ENCODE assay signal across 8 cellular contexts in the genomic region with DNA sequence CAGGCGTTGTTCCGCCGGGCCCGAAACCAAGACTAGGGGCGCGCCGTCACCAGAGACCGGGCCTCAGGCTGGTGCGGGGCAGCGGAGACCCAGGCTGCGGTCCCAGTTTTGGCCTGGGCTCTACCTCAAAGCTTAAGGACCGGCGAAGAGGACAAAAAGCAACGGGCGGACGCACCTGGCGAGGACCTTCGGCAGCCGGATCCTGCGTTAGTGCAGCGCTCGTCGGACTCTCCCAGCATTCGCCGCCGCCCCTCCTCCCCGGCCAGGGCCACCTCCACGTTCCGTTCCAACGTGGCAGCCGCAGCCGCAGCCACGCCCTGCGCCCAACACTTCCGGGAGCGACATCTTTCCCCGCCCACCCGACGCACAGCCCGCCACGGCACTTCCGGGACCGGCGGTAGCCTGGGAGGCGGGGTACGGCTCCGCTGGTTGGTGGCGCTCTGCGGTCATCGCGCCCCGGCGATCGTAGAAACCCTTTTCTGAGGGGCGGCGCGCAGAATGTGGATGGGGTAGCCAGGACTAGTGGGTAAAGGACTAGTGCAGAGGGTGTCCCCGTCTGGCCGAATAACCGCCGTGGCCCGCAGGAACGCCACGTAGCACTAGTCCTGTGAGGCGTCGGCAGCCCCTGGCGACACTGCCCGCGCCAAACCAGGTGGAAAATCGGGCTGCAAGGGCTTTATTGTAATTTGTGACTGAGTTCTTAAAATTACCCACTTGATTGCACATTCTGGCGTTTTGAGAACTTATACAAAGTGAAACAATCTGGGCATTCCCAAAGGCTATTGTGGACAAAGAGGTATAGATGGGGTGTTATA. TPM values are rescaled to one million over a fixed set of nuclear protein-coding genes. Genes with fewer than 3 reads are reported as not detected.
DNase-seq lines count a peak whose midpoint lies in the region; FAIRE-seq and TF ChIP-seq lines count a peak whose summit lies in the region.

TSS of gene SEC31A (minus strand) at position 241 of the 815 bp plus-strand sequence. CDS start 9,217 bp downstream, outside the sequence.

- H3K27me3 Mint-ChIP-seq in activated naive CD4-positive, alpha-beta T cell treated with anti-CD3 and anti-CD28 coated beads for 36 hours (ENCODE audit: low read depth): no peaks in the 10 kb centered on the region

- peak within 1 kb of the TSS; percentile 99 for H3K4me3 ChIP-seq in HFF-Myc (replicated peaks; ENCODE audit: low read depth, low read length)
- peak within 1 kb of the TSS; percentile 84 to 93 for H3K4me3 ChIP-seq in neutrophil (ENCODE audit: low read depth in 1 of 2, low read length in 1 of 2)

- DNase-seq in GM03348 (ENCODE audit: low spot score) (peak; percentile 96), HFF-Myc (ENCODE audit: extremely low read depth, low read depth) (peak; percentile 67), MV-4-11 (lab: John Stamatoyannopoulos, UW) (peak; percentile 93), SK-MEL-5 (ENCODE audit: low read depth, low spot score) (peak; percentile 92), frontal cortex (ENCODE audit: low spot score in 2 of 2) (peak; percentile 83 to 88), substantia nigra (lab: John Stamatoyannopoulos, UW) (peak; percentile 47 to 96 (median 91))
- peak; percentile 98 for DNase-seq in activated naive CD4-positive, alpha-beta T cell treated with anti-CD3 and anti-CD28 coated beads for 36 hours

- no peak for FAIRE-seq in frontal cortex (lab: Jason Lieb, UNC)

- in situ Hi-C loops in SK-MEL-5 (cut with HindIII; ENCODE audit: low pct_unique_long_range_greater_than_20kb, low sequenced_read_pairs): no loop called here

- CTCF ChIA-PET in activated naive CD4-positive, alpha-beta T cell treated with anti-CD3 and anti-CD28 coated beads for 36 hours (lab: Charles Lee): interaction anchor here (0.6 to 1.4 kb wide), 3 partner anchors 39 to 580 kb away, joined by 3 read pairs; no protein-coding TSS in a partner anchor

- H3K27ac ChIP-seq in neutrophil: peak within 1 kb of the TSS; percentile 93
- H3K27ac ChIP-seq in substantia nigra (ENCODE audit: low read depth, low read length, poor library complexity, severe bottlenecking): peak within 1 kb of the TSS; percentile 95

- no peaks in the 10 kb centered on the region for H3K27me3 ChIP-seq in neutrophil

- H3K4me1 Mint-ChIP-seq in activated naive CD4-positive, alpha-beta T cell treated with anti-CD3 and anti-CD28 coated beads for 36 hours (ENCODE audit: low read depth): peaks cover 48% of the 10 kb centered on the region

- H3K36me3 ChIP-seq in neutrophil: peaks cover 21% of the 10 kb centered on the region

- peak within 1 kb of the TSS; percentile 81 for H3K4me3 Mint-ChIP-seq in activated naive CD4-positive, alpha-beta T cell treated with anti-CD3 and anti-CD28 coated beads for 36 hours

- no peak for TF ChIP-seq CTCF in HFF-Myc (IDR thresholded peaks at IDR 0.05; ENCODE audit: low read depth, low read length, missing control alignments)
- peak; percentile 44 for TF ChIP-seq CTCF in neutrophil (IDR thresholded peaks at IDR 0.05)

- no peaks in the 10 kb centered on the region for H3K9me3 ChIP-seq in neutrophil

- H3K27ac Mint-ChIP-seq in activated naive CD4-positive, alpha-beta T cell treated with anti-CD3 and anti-CD28 coated beads for 36 hours: peak within 1 kb of the TSS; percentile 89

- H3K36me3 Mint-ChIP-seq in activated naive CD4-positive, alpha-beta T cell treated with anti-CD3 and anti-CD28 coated beads for 36 hours (ENCODE audit: low read depth): peaks cover 23% of the 10 kb centered on the region

- H3K4me1 ChIP-seq in neutrophil (ENCODE audit: control insufficient read depth in 1 of 2, insufficient read depth in 1 of 2, low read depth in 1 of 2, low read length in 1 of 2): peaks cover 26 to 28% of the 10 kb centered on the region in 2 experiments

- intact Hi-C loops in activated naive CD4-positive, alpha-beta T cell treated with anti-CD3 and anti-CD28 coated beads for 36 hours (cut with micrococcal nuclease): loop anchor here (1.0 to 2.0 kb wide), 8 partner anchors 9 to 460 kb away; partner anchors contain the start of genes COPS4, ENOPH1, HNRNPDL and THAP9

- H3K9me3 Mint-ChIP-seq in activated naive CD4-positive, alpha-beta T cell treated with anti-CD3 and anti-CD28 coated beads for 36 hours: no peaks in the 10 kb centered on the region

RNA-seq across cellular contexts. Expression of gene SEC31A, which starts in this region (rescaled TPM):
- 91.3 and 104 TPM in 2 replicates for total RNA-seq in SK-MEL-5 (2014; rRNA removed; shearing (Covaris generic))
- 90.0 and 100 TPM in 2 replicates for polyA plus RNA-seq in SK-MEL-5 (2015; cell fraction: cytosol; rRNA removed)
- 125 and 135 TPM in 2 replicates for polyA plus RNA-seq in SK-MEL-5 (2015; cell fraction: nucleus; rRNA removed)
- total RNA-seq in activated naive CD4-positive, alpha-beta T cell treated with anti-CD3 and anti-CD28 coated beads for 36 hours: 10 to 100 TPM; 85.1 to 85.7 TPM
- 117 TPM for total RNA-seq in frontal cortex

Comparison
In these comparisons a context has a peak if more than half of its experiments do, and no peak if none do; other contexts are left out.
1. Peak in every context shown above with its lines: DNase-seq, H3K4me3 ChIP-seq and H3K27ac ChIP-seq.